12 cellular contexts compared by ENCODE assay signal in the genomic region with DNA sequence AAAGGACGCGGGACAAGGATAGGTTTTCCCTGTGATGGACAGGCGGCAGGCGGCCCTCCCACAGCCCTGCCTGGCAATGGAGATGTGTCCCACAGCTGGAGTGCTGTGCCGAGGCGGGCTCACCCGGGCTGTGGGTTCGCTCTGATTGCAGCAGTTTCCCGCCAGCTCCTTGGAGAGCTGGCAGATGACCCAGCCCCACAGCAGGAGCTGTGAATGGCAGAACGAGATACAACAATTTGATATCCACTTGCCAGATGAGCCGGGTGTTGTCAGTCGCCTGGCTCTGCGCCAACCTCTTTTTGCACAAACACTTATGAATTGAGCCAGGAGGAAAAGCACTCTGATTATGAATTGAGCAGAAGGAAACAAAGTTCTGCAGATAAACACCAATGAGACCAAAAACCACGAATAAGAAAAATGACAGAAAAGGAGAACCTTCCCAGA. TPM values are rescaled to one million over a fixed set of nuclear protein-coding genes. Genes with fewer than 3 reads are reported as not detected.
DNase-seq lines count a peak whose midpoint lies in the region; ATAC-seq and TF ChIP-seq lines count a peak whose summit lies in the region.
"Not testable (repeated sequence)": the region's sequence is repeated elsewhere in the genome, so short reads cannot be mapped to it uniquely, and the experiment has no call there.
"Had no signal": no experiment of that assay in that cellular context is flagged by ENCODE, and none has a peak within 500 bp of the region (broad histone marks: within the 10 kb centered on the region; RNA-seq: fewer than 3 reads in every experiment).

No MANE protein-coding gene starts in this region.

- H3K4me2 ChIP-seq in SK-N-SH, result not testable (repeated sequence)

- not testable (repeated sequence) for BruUV-seq in A673 (replicated peaks; lab: Mats Ljungman, UMichigan)

- not testable (repeated sequence) for H3K4me3 ChIP-seq in A673 (ENCODE audit: low read depth, low read length, poor library complexity, severe bottlenecking); SK-N-SH (ENCODE audit: low read depth in 2 of 2, low read length in 1 of 2); right cardiac atrium (ENCODE audit: low read length)

- TF ChIP-seq POLR2A in erythroblast (IDR thresholded peaks at IDR 0.05; ENCODE audit: low read length), result not testable (repeated sequence)

- ATAC-seq in right cardiac atrium, result peak; percentile 65 to 76

- TF ChIP-seq CTCF in A673 (conservative IDR thresholded peaks at IDR 0.05; ENCODE audit: low read depth, low read length); SK-N-SH (IDR thresholded peaks at IDR 0.05): not testable (repeated sequence)

- not testable (repeated sequence) for H3K9ac ChIP-seq in SK-N-SH

- not testable (repeated sequence) for H3K79me2 ChIP-seq in SK-N-SH (ENCODE audit: insufficient read depth)

- not testable (repeated sequence) for H3K9me3 ChIP-seq in A673 (ENCODE audit: low read depth, low read length, poor library complexity, severe bottlenecking); SK-N-SH; right cardiac atrium (ENCODE audit: control insufficient read depth, low read length)

- DNase-seq in A673 (ENCODE audit: low spot score), result peak; percentile 46
- DNase-seq in HUDEP-2 (lab: John Stamatoyannopoulos, UW; ENCODE audit: unreplicated experiment in 76 of 76), result peak in 66 of 76 experiments; percentile 1 to 80 (median 38)
- peak; percentile 9 for DNase-seq in NCI-H2029 (lab: John Stamatoyannopoulos, UW)
- DNase-seq in NCI-H345 (lab: John Stamatoyannopoulos, UW), result peak; percentile 83
- peak; percentile 25 for DNase-seq in SK-N-SH
- DNase-seq in erythroblast (lab: John Stamatoyannopoulos, UW), result peak; percentile 70 to 75
- peak; percentile 63 to 88 (median 79) for DNase-seq in right cardiac atrium
- peak in 8 of 10 donors; percentile 19 to 89 (median 33) for DNase-seq in posterior cingulate gyrus

- intact Hi-C loops in A673 (cut with micrococcal nuclease; ENCODE audit: unreplicated experiment); right cardiac atrium (cut with DNase I); posterior cingulate gyrus (cut with DNase I): not testable (repeated sequence)

- not testable (repeated sequence) for H2AFZ ChIP-seq in SK-N-SH (ENCODE audit: low read depth)

- H3K27ac ChIP-seq in A673 (ENCODE audit: low read depth, low read length, poor library complexity, severe bottlenecking); SK-N-SH (ENCODE audit: low read depth in 2 of 2, low read length in 1 of 2); right cardiac atrium (ENCODE audit: low read length): not testable (repeated sequence)

- H3K27me3 ChIP-seq in A673 (replicated peaks; ENCODE audit: insufficient read depth, low read depth, low read length, poor library complexity); SK-N-SH (ENCODE audit: insufficient read depth); right cardiac atrium (ENCODE audit: control insufficient read depth, insufficient read depth): not testable (repeated sequence)

- H3F3A ChIP-seq in SK-N-SH (replicated peaks; ENCODE audit: insufficient read depth), result not testable (repeated sequence)

- CTCF ChIA-PET in A673 (lab: Charles Lee); SK-N-SH (lab: Yijun Ruan, JAX): not testable (repeated sequence)

- not testable (repeated sequence) for H4K20me1 ChIP-seq in SK-N-SH (ENCODE audit: insufficient read depth)

- H3K4me1 ChIP-seq in A673 (ENCODE audit: insufficient read depth, low read length, poor library complexity, severe bottlenecking); SK-N-SH (ENCODE audit: control insufficient read depth in 1 of 2, insufficient read depth in 2 of 2, low read depth in 1 of 2, low read length in 1 of 2); right cardiac atrium (ENCODE audit: control insufficient read depth, insufficient read depth, low read length): not testable (repeated sequence)

- WGBS in SK-N-SH (ENCODE audit: low lambda C conversion rate), result 1% methylated on average over 10 of the region's 14 CpGs
- WGBS in right cardiac atrium, result 10% methylated on average over 14 of the region's 14 CpGs

- H3K36me3 ChIP-seq in A673 (ENCODE audit: insufficient read depth, low read length, poor library complexity, severe bottlenecking); SK-N-SH (replicated peaks in 1 of 2; ENCODE audit: control insufficient read depth in 1 of 2, insufficient read depth in 2 of 2, low read length in 1 of 2): not testable (repeated sequence)

- not testable (repeated sequence) for TF ChIP-seq EP300 in SK-N-SH (IDR thresholded peaks at IDR 0.05; ENCODE audit: borderline replicate concordance in 1 of 2, low read depth in 1 of 2, low read length in 1 of 2)

- POLR2A ChIA-PET in A673 (lab: Charles Lee; ENCODE audit: low non-redundant PET); SK-N-SH (lab: Yijun Ruan, JAX): not testable (repeated sequence)

- TF ChIP-seq RAD21 in SK-N-SH (IDR thresholded peaks at IDR 0.05; ENCODE audit: low read length), result not testable (repeated sequence)

- not testable (repeated sequence) for H3K9me2 ChIP-seq in SK-N-SH

RNA-seq across cellular contexts. Expression of a gene that starts 33.7 kb away (rescaled TPM):
- not detected in 2 replicates for total RNA-seq in A673 (2021)
- polyA plus RNA-seq in SK-N-SH (2012; rRNA removed), result not detected in 2 replicates
- polyA plus RNA-seq in SK-N-SH (2012; cell fraction: cytosol; rRNA removed), result not detected in 2 replicates
- polyA plus RNA-seq in SK-N-SH (2012; cell fraction: nucleus; rRNA removed), result 0.02 and 0.04 TPM in 2 replicates
- total RNA-seq in right cardiac atrium, result under 1 TPM in 3 of 4 donors, not detected in 1; 0.15 to 0.51 (median 0.31) TPM
- polyA plus RNA-seq in right cardiac atrium, result 0.07 TPM
- total RNA-seq: mononuclear cell, NCI-H460, suprapubic skin, urinary bladder had no signal

Comparison
In these comparisons a context has a peak if more than half of its experiments do, and no peak if none do; other contexts are left out.
1. DNase-seq: peak in every context shown above with its lines; median percentile 83 in NCI-H345; 79 in right cardiac atrium; 72 in erythroblast; 46 in A673; 38 in HUDEP-2; 33 in posterior cingulate gyrus; 25 in SK-N-SH; 9 in NCI-H2029.